Comparison of ENCODE assay signal across 1 cellular context in the genomic region with DNA sequence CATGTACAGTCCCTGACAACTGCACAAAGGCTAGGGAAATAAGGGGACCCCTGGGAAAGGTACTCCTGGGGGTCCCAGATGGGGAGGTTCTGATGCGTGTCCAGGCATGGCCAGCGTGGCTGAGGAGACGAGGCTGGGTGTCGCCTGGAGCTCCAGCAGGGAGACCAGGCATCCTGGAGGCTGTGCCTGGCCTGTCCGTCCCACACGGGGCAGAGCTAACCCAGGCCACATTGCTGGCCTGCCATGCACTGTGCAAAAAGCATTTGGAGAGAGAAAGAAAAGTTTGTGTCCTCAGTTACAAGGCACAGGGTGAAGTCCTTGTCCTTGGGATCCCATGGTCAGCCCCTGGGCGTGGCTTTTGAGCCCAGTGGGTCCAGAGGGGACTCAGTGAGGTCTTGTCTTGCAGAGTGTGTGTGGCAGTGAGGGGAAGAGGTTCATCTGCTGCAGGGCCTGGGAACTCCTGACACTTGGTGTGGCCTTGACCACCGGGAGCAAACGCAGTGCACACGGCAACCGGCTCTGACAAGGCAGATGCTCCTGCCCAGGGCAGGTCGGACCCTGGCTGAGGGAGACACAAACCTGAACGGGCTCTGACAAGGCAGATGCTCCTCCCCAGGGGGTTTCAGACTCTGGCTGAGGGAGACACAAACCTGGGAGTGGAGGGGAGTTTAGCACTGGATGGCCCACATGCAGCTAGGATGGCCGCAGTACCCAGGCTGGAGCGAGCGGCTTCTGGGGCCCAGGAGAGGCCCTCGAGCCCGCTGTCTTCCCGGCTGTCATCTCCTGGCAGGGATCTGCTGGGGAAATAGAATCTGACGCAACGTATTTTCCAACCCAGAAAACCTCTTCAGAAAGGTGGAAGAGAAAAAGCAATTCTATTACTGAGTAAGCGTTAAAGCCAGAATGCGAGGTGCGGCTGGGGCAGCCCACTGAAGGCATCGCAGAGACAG.
TF ChIP-seq lines count a peak whose summit lies in the region.

No MANE protein-coding gene starts in this region.

TF ChIP-seq in GM23338, 12 proteins besides CTCF, POLR2A, EP300 and RAD21:
- TF ChIP-seq, protein P1, sequence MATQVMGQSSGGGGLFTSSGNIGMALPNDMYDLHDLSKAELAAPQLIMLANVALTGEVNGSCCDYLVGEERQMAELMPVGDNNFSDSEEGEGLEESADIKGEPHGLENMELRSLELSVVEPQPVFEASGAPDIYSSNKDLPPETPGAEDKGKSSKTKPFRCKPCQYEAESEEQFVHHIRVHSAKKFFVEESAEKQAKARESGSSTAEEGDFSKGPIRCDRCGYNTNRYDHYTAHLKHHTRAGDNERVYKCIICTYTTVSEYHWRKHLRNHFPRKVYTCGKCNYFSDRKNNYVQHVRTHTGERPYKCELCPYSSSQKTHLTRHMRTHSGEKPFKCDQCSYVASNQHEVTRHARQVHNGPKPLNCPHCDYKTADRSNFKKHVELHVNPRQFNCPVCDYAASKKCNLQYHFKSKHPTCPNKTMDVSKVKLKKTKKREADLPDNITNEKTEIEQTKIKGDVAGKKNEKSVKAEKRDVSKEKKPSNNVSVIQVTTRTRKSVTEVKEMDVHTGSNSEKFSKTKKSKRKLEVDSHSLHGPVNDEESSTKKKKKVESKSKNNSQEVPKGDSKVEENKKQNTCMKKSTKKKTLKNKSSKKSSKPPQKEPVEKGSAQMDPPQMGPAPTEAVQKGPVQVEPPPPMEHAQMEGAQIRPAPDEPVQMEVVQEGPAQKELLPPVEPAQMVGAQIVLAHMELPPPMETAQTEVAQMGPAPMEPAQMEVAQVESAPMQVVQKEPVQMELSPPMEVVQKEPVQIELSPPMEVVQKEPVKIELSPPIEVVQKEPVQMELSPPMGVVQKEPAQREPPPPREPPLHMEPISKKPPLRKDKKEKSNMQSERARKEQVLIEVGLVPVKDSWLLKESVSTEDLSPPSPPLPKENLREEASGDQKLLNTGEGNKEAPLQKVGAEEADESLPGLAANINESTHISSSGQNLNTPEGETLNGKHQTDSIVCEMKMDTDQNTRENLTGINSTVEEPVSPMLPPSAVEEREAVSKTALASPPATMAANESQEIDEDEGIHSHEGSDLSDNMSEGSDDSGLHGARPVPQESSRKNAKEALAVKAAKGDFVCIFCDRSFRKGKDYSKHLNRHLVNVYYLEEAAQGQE (IDR thresholded peaks at IDR 0.05; ENCODE audit: unreplicated experiment): no peak
- TF ChIP-seq CREB1 (CRISPR knock-in tag; IDR thresholded peaks at IDR 0.05; ENCODE audit: low read depth): no peak
- no peak for TF ChIP-seq STAT1 (IDR thresholded peaks at IDR 0.05; ENCODE audit: unreplicated experiment)
- no peak for TF ChIP-seq JUNB (IDR thresholded peaks at IDR 0.05; ENCODE audit: unreplicated experiment)
